18 cellular contexts compared by ENCODE assay signal in genomic region chr5:4208996-4209395, GRCh38.
DNase-seq lines count a peak whose midpoint lies in the region; FAIRE-seq and TF ChIP-seq lines count a peak whose summit lies in the region.
"Had no signal": no experiment of that assay in that cellular context is flagged by ENCODE, and none has a peak within 500 bp of the region (broad histone marks: within the 10 kb centered on the region; RNA-seq: fewer than 3 reads in every experiment).

No MANE protein-coding gene starts in this region.

- no peak overlapping the region for H3K4ac ChIP-seq in neuronal stem cell (ENCODE audit: low read length)

- H2AFZ ChIP-seq in neuronal stem cell (ENCODE audit: low read length), result no peak overlapping the region

- H3K79me1 ChIP-seq in neuronal stem cell (ENCODE audit: low read depth, low read length), result no peaks in the 10 kb centered on the region

- no peaks in the 10 kb centered on the region for H3K27me3 ChIP-seq in neuronal stem cell (ENCODE audit: control insufficient read depth in 3 of 3, insufficient read depth in 3 of 3, low read depth in 1 of 3, low read length in 3 of 3)
- no peaks in the 10 kb centered on the region for H3K27me3 ChIP-seq in vagina
- no peaks in the 10 kb centered on the region for H3K27me3 ChIP-seq in spleen (replicated peaks in 1 of 7)
- H3K27me3 ChIP-seq: BE2C had no signal

- no peak overlapping the region for H3K4me2 ChIP-seq in neuronal stem cell (ENCODE audit: insufficient read depth, low read length, poor library complexity, severe bottlenecking)

- no peak overlapping the region for H2BK15ac ChIP-seq in neuronal stem cell (ENCODE audit: low read length)

- peak overlapping the region; percentile 24 for H2AK5ac ChIP-seq in neuronal stem cell (ENCODE audit: low read depth, low read length)

- peak overlapping the region; percentile 36 for H3K27ac ChIP-seq in angular gyrus (ENCODE audit: low read depth, low read length)
- H3K27ac ChIP-seq in neuronal stem cell (replicated peaks; ENCODE audit: low read length), result no peak overlapping the region
- no peak overlapping the region for H3K27ac ChIP-seq in vagina
- no peak overlapping the region for H3K27ac ChIP-seq in spleen

- no peak overlapping the region for H2BK120ac ChIP-seq in neuronal stem cell (ENCODE audit: low read depth, low read length)

- no peak overlapping the region for H3K4me3 ChIP-seq in neuronal stem cell (ENCODE audit: low read length in 2 of 2)
- no peak overlapping the region for H3K4me3 ChIP-seq in vagina
- H3K4me3 ChIP-seq in spleen, result no peak overlapping the region

- peak; percentile 13 for FAIRE-seq in HTR-8/SVneo (lab: Jason Lieb, UNC)
- FAIRE-seq: A204.1, D721Med, G401.6, GM12891, GM19239, H1 had no signal

- DNase-seq in HTR-8/SVneo (ENCODE audit: insufficient read length, low spot score), result no peak
- DNase-seq in neuronal stem cell (ENCODE audit: low spot score), result no peak
- DNase-seq in vagina (ENCODE audit: extremely low spot score in 2 of 2), result peak; percentile 44 to 58
- DNase-seq in spleen, result no peak
- DNase-seq in NCI-H446 (lab: John Stamatoyannopoulos, UW), result no peak
- DNase-seq: ACHN; BE2C; C1 segment of cervical spinal cord; Caco-2; CD4-positive, CD25-positive, alpha-beta regulatory T cell; H9 had no signal

- no peak overlapping the region for H2BK5ac ChIP-seq in neuronal stem cell (ENCODE audit: low read length)

- WGBS in neuronal stem cell (ENCODE audit: extremely low coverage in 2 of 2, insufficient read length in 2 of 2, insufficient replicate concordance in 1 of 2), 2 donors, result no CpG with 5 or more reads among the region's 5 CpGs
- WGBS in spleen, 5 donors, result 83 to 87% (median 85%) methylated on average over 5 of the region's 5 CpGs

- H2BK12ac ChIP-seq in neuronal stem cell (ENCODE audit: low read length), result no peak overlapping the region

- no peak overlapping the region for H3K23ac ChIP-seq in neuronal stem cell (ENCODE audit: low read depth, low read length, poor library complexity)

- TF ChIP-seq POLR2A in vagina (IDR thresholded peaks at IDR 0.05) (no peak), spleen (IDR thresholded peaks at IDR 0.05) (no peak)

- H3K4me1 ChIP-seq in neuronal stem cell (ENCODE audit: control insufficient read depth in 2 of 2, insufficient read depth in 1 of 2, low read depth in 1 of 2, low read length in 2 of 2), result peaks cover 21% of the 10 kb centered on the region in 2 donors
- H3K4me1 ChIP-seq in vagina, result peaks cover 6% of the 10 kb centered on the region
- no peaks in the 10 kb centered on the region for H3K4me1 ChIP-seq in spleen
- H3K4me1 ChIP-seq: BE2C, Caco-2 had no signal

- H3K9me3 ChIP-seq in neuronal stem cell (replicated peaks in 1 of 2; ENCODE audit: control insufficient read depth in 2 of 2, insufficient read depth in 1 of 2, low read depth in 1 of 2, low read length in 2 of 2), result peaks cover 0 to 4% of the 10 kb centered on the region in 2 donors
- no peaks in the 10 kb centered on the region for H3K9me3 ChIP-seq in vagina
- H3K9me3 ChIP-seq in spleen, result peaks cover 0 to 11% (median 0%) of the 10 kb centered on the region in 8 donors
- H3K9me3 ChIP-seq: BE2C, Caco-2 had no signal

- intact Hi-C loops in vagina (cut with DNase I), result no loop called here
- intact Hi-C loops in spleen (cut with DNase I; ENCODE audit: low total_unique reads), result no loop called here

- H3K14ac ChIP-seq in neuronal stem cell (ENCODE audit: low read length), result no peak overlapping the region

- no peaks in the 10 kb centered on the region for H3K36me3 ChIP-seq in neuronal stem cell (replicated peaks in 1 of 2; ENCODE audit: control insufficient read depth in 2 of 2, insufficient read depth in 2 of 2, low read length in 2 of 2)
- no peaks in the 10 kb centered on the region for H3K36me3 ChIP-seq in vagina
- no peaks in the 10 kb centered on the region for H3K36me3 ChIP-seq in spleen
- H3K36me3 ChIP-seq: BE2C had no signal

- H4K8ac ChIP-seq in neuronal stem cell (ENCODE audit: low read depth, low read length), result no peak overlapping the region

- TF ChIP-seq CTCF in vagina (IDR thresholded peaks at IDR 0.05), result no peak
- TF ChIP-seq CTCF in spleen (IDR thresholded peaks at IDR 0.05 in 8 of 11, conservative IDR thresholded peaks at IDR 0.05 in 3 of 11), result no peak

- H4K91ac ChIP-seq in neuronal stem cell (ENCODE audit: low read depth, low read length, poor library complexity), result peak overlapping the region; percentile 12

- no peak overlapping the region for H3K9ac ChIP-seq in neuronal stem cell (ENCODE audit: low read depth, low read length, poor library complexity)

- H3K18ac ChIP-seq in neuronal stem cell (ENCODE audit: low read length), result peak overlapping the region; percentile 24

Comparison
In these comparisons a context has a peak if more than half of its experiments do, and no peak if none do; other contexts are left out.
1. DNase-seq: peak in vagina (2 of 2); none in HTR-8/SVneo (single experiment), neuronal stem cell (single experiment), spleen (single experiment) and NCI-H446 (0 of 2).